Comparison of ENCODE assay signal across 12 cellular contexts in the genomic region with DNA sequence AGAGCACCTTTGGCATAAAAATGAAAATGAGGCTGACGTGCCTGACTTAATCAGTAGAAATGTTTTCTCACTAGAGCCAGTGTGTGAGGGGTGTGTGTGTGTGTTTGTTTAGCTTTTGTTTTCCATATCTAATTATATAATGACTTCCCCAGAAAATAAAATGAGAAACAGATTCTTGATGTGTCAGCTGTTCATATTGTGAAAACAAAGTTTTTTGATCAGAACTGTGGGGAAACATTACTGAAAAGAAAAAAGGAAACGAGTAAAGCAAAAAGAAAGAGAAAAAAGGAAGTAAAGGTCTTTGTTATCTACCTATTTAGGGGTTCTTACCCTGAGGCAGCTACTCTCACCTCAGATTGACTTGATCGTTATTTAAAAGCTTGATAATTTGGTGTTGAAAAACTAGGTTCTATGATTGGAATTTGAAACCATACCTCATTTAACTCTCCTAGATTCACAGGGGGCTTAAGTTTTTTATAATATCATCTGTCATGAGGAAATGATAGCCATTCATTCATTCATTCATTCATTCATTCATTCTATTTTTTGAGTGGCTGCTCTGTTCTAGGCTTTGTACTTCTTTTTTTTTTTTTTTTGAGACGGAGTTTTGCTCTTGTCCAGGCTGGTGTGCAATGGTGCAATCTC. TPM values are rescaled to one million over a fixed set of nuclear protein-coding genes. Genes with fewer than 3 reads are reported as not detected.
A peak's percentile ranks its signal among the peaks of the same experiment; 100 is the strongest.
DNase-seq lines count a peak whose midpoint lies in the region; ATAC-seq, FAIRE-seq and TF ChIP-seq lines count a peak whose summit lies in the region.
"Had no signal": no experiment of that assay in that cellular context is flagged by ENCODE, and none has a peak within 500 bp of the region (broad histone marks: within the 10 kb centered on the region; RNA-seq: fewer than 3 reads in every experiment).

No MANE protein-coding gene starts in this region.

- no peak for TF ChIP-seq POLR2A in stomach (IDR thresholded peaks at IDR 0.05)

- ATAC-seq in GM21423 (IDR thresholded peaks at IDR 0.05; ENCODE audit: unreplicated experiment): peak; percentile 55
- peak; percentile 57 for ATAC-seq in HG03520 (IDR thresholded peaks at IDR 0.05; ENCODE audit: unreplicated experiment)
- ATAC-seq in HG03457 (IDR thresholded peaks at IDR 0.05; ENCODE audit: unreplicated experiment): no peak

- no peaks in the 10 kb centered on the region for H3K9me3 ChIP-seq in stomach

- FAIRE-seq in islet of Langerhans (lab: Jason Lieb, UNC) (peak; percentile 56), HTR-8/SVneo (lab: Jason Lieb, UNC) (no peak)

- no peaks in the 10 kb centered on the region for H3K27me3 ChIP-seq in stomach

- in situ Hi-C loops in GM13976 (cut with MboI; ENCODE audit: low sequenced_read_pairs, unreplicated experiment): no loop called here

- no peak overlapping the region for H3K4me3 ChIP-seq in stomach

- DNase-seq in GM13976 (ENCODE audit: low spot score) (peak; percentile 57), HTR-8/SVneo (ENCODE audit: insufficient read length, low spot score) (no peak), D341Med (ENCODE audit: low spot score) (no peak), stomach (no peak)
- DNase-seq: anterior cingulate cortex; CD8-positive, alpha-beta memory T cell; NCI-H526 treated with DMSO at 0.1 percent for 48 hours; stimulated activated CD4-positive, alpha-beta T cell treated with anti-CD3 and anti-CD28 coated beads, Interleukin-2, amount 100 ng/mL, for 24 hours had no signal

- no peak for TF ChIP-seq EP300 in stomach (IDR thresholded peaks at IDR 0.05)

- WGBS in stomach, 5 donors: 39 to 58% (median 44%) methylated on average over 4 of the region's 4 CpGs

- TF ChIP-seq CTCF in GM13976 (IDR thresholded peaks at IDR 0.05; ENCODE audit: borderline replicate concordance, control extremely low read depth, extremely low read depth, insufficient read depth, missing control alignments): no peak
- no peak for TF ChIP-seq CTCF in stomach (IDR thresholded peaks at IDR 0.05)

- H3K27ac ChIP-seq in stomach: peak overlapping the region in 1 of 5 donors; percentile 42

- peaks cover 0 to 13% (median 4%) of the 10 kb centered on the region in 4 donors for H3K4me1 ChIP-seq in stomach

- peaks cover 0 to 5% (median 0%) of the 10 kb centered on the region in 4 donors for H3K36me3 ChIP-seq in stomach

- intact Hi-C loops in stomach (cut with DNase I; ENCODE audit: low total_unique reads): no loop called here

RNA-seq across cellular contexts. Expression of a gene that starts 58.0 kb away (rescaled TPM):
- total RNA-seq in stomach: 10 to 100 TPM in 4 of 5 donors, 1 to 10 TPM in 1; 9.6 to 53.9 (median 18.7) TPM
- 10 to 100 TPM; 23.9 to 67.8 (median 41.5) TPM for polyA plus RNA-seq in stomach
